ENCODE assay signal across 1 cellular context in genomic region chr1:205121660-205122488, GRCh38.
TF ChIP-seq lines count a peak whose summit lies in the region.

A gene with protein sequence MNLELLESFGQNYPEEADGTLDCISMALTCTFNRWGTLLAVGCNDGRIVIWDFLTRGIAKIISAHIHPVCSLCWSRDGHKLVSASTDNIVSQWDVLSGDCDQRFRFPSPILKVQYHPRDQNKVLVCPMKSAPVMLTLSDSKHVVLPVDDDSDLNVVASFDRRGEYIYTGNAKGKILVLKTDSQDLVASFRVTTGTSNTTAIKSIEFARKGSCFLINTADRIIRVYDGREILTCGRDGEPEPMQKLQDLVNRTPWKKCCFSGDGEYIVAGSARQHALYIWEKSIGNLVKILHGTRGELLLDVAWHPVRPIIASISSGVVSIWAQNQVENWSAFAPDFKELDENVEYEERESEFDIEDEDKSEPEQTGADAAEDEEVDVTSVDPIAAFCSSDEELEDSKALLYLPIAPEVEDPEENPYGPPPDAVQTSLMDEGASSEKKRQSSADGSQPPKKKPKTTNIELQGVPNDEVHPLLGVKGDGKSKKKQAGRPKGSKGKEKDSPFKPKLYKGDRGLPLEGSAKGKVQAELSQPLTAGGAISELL (minus strand): TSS chr1:205121978. CDS start chr1:205121873, 105 bp downstream.

TF ChIP-seq in HepG2, 621 proteins besides CTCF, POLR2A, EP300 and RAD21 (continued from another document and continues in another):
- TF ChIP-seq ZNF768 (CRISPR knock-in tag; IDR thresholded peaks at IDR 0.05) = peak; percentile 33; the same call in 1 of the 2 replicates
- no peak for TF ChIP-seq HNRNPH1 (optimal IDR thresholded peaks at IDR 0.05; ENCODE audit: low read depth, low read length)
- no peak for TF ChIP-seq NFAT5 (CRISPR knock-in tag; IDR thresholded peaks at IDR 0.05)
- no peak for TF ChIP-seq ZNF207 (IDR thresholded peaks at IDR 0.05; ENCODE audit: borderline replicate concordance)
- no peak for TF ChIP-seq NFRKB (IDR thresholded peaks at IDR 0.05)
- TF ChIP-seq TBX2 (CRISPR knock-in tag; IDR thresholded peaks at IDR 0.05; ENCODE audit: borderline replicate concordance) = peak; percentile 67; the same call in 1 of the 2 replicates
- no peak for TF ChIP-seq SETDB1 (CRISPR knock-in tag; IDR thresholded peaks at IDR 0.05; ENCODE audit: borderline replicate concordance)
- peak; percentile 80 for TF ChIP-seq ZKSCAN1 (IDR thresholded peaks at IDR 0.05; ENCODE audit: low read length)
- no peak for TF ChIP-seq FOSL1 (CRISPR knock-in tag; IDR thresholded peaks at IDR 0.05; ENCODE audit: borderline replicate concordance)
- peak; percentile 87 for TF ChIP-seq MXD4 (CRISPR knock-in tag; IDR thresholded peaks at IDR 0.05)
- TF ChIP-seq SOX5 (CRISPR knock-in tag; IDR thresholded peaks at IDR 0.05; ENCODE audit: borderline replicate concordance) = peak; percentile 43; the same call in 1 of the 2 replicates
- TF ChIP-seq JARID2 (CRISPR knock-in tag; IDR thresholded peaks at IDR 0.05; ENCODE audit: insufficient replicate concordance) = no peak
- TF ChIP-seq ZNF121 (CRISPR knock-in tag; IDR thresholded peaks at IDR 0.05) = no peak
- no peak for TF ChIP-seq RBM39 (IDR thresholded peaks at IDR 0.05; ENCODE audit: low read depth, low read length, poor library complexity, severe bottlenecking)
- TF ChIP-seq, protein P1, sequence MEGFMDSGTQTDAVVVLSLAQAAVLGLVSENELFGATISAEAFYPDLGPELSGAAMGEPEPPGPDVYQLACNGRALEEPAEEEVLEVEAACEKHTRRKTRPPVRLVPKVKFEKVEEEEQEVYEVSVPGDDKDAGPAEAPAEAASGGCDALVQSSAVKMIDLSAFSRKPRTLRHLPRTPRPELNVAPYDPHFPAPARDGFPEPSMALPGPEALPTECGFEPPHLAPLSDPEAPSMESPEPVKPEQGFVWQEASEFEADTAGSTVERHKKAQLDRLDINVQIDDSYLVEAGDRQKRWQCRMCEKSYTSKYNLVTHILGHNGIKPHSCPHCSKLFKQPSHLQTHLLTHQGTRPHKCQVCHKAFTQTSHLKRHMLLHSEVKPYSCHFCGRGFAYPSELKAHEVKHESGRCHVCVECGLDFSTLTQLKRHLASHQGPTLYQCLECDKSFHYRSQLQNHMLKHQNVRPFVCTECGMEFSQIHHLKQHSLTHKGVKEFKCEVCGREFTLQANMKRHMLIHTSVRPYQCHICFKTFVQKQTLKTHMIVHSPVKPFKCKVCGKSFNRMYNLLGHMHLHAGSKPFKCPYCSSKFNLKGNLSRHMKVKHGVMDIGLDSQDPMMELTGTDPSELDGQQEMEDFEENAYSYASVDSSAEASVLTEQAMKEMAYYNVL (CRISPR knock-in tag; IDR thresholded peaks at IDR 0.05; ENCODE audit: borderline replicate concordance) = peak; percentile 68; the same call in 1 of the 2 replicates
- TF ChIP-seq ZNF597 (CRISPR knock-in tag; IDR thresholded peaks at IDR 0.05) = no peak
- TF ChIP-seq ESRRA (CRISPR knock-in tag; IDR thresholded peaks at IDR 0.05; ENCODE audit: low read depth) = peak; percentile 81; the same call in 1 of the 2 replicates
- TF ChIP-seq THAP8 (CRISPR knock-in tag; IDR thresholded peaks at IDR 0.05; ENCODE audit: borderline replicate concordance) = no peak
- TF ChIP-seq AGO1 (IDR thresholded peaks at IDR 0.05; ENCODE audit: low read depth, low read length, poor library complexity, severe bottlenecking) = no peak
- TF ChIP-seq ZNF589 (CRISPR knock-in tag; conservative IDR thresholded peaks at IDR 0.05) = no peak
- peak; percentile 90 for TF ChIP-seq ZNF788 (CRISPR knock-in tag; IDR thresholded peaks at IDR 0.05; ENCODE audit: borderline replicate concordance)
- peak; percentile 73 for TF ChIP-seq CEBPG (CRISPR knock-in tag; IDR thresholded peaks at IDR 0.05)
- peak; percentile 37; the same call in 1 of the 2 replicates for TF ChIP-seq DRAP1 (CRISPR knock-in tag; IDR thresholded peaks at IDR 0.05)
- TF ChIP-seq HNRNPL (IDR thresholded peaks at IDR 0.05; ENCODE audit: low read depth, low read length) = 0 out of 2 replicates have a peak, but pooled peaks have one; percentile 34
- peak; percentile 74 for TF ChIP-seq TAF1 (CRISPR knock-in tag; IDR thresholded peaks at IDR 0.05)
- no peak for TF ChIP-seq CENPBD1 (CRISPR knock-in tag; IDR thresholded peaks at IDR 0.05; ENCODE audit: borderline replicate concordance, low read depth)
- TF ChIP-seq ZNF563 (CRISPR knock-in tag; IDR thresholded peaks at IDR 0.05) = no peak; the same call in 1 of the 2 replicates
- no peak for TF ChIP-seq ZFP37 (CRISPR knock-in tag; IDR thresholded peaks at IDR 0.05; ENCODE audit: borderline replicate concordance)
- TF ChIP-seq ZNF24 (IDR thresholded peaks at IDR 0.05) = peak; percentile 76; the same call in 1 of the 2 replicates
- TF ChIP-seq ZNF746 (CRISPR knock-in tag; IDR thresholded peaks at IDR 0.05) = no peak
- no peak for TF ChIP-seq HMGA1 (CRISPR knock-in tag; conservative IDR thresholded peaks at IDR 0.05)
- TF ChIP-seq MAFK (conservative IDR thresholded peaks at IDR 0.05 in 1 of 2, IDR thresholded peaks at IDR 0.05 in 1 of 2; ENCODE audit: low read length in 2 of 2) = no peak
- peak; percentile 92 for TF ChIP-seq ZFP1 (CRISPR knock-in tag; IDR thresholded peaks at IDR 0.05)
- TF ChIP-seq SMAD3 (CRISPR knock-in tag; IDR thresholded peaks at IDR 0.05) = peak; percentile 90
- TF ChIP-seq ZNF781 (CRISPR knock-in tag; IDR thresholded peaks at IDR 0.05; ENCODE audit: borderline replicate concordance, not compliant biosample characterization) = peak; percentile 65
- TF ChIP-seq SUZ12 (IDR thresholded peaks at IDR 0.05; ENCODE audit: low read depth, low read length) = no peak
- peak; percentile 22; the same call in 1 of the 2 replicates for TF ChIP-seq ZNF652 (CRISPR knock-in tag; IDR thresholded peaks at IDR 0.05; ENCODE audit: borderline replicate concordance, low read depth)
- no peak; the same call in 1 of the 2 replicates for TF ChIP-seq BCL6 (CRISPR knock-in tag; IDR thresholded peaks at IDR 0.05)
- peak; percentile 49; the same call in 1 of the 2 replicates for TF ChIP-seq ZNF761 (CRISPR knock-in tag; conservative IDR thresholded peaks at IDR 0.05)
- TF ChIP-seq ZNF503 (CRISPR knock-in tag; IDR thresholded peaks at IDR 0.05) = no peak
- peak; percentile 26; the same call in 1 of the 2 replicates for TF ChIP-seq ELF3 (CRISPR knock-in tag; IDR thresholded peaks at IDR 0.05)
- no peak; the same call in 1 of the 2 replicates for TF ChIP-seq ZNF616 (CRISPR knock-in tag; IDR thresholded peaks at IDR 0.05; ENCODE audit: low read depth)
- TF ChIP-seq ATF6 (CRISPR knock-in tag; conservative IDR thresholded peaks at IDR 0.05) = 0 out of 2 replicates have a peak, but pooled peaks have one; percentile 74
- no peak for TF ChIP-seq PRDM4 (CRISPR knock-in tag; IDR thresholded peaks at IDR 0.05; ENCODE audit: borderline replicate concordance)
- peak; percentile 89 for TF ChIP-seq HOXA3 (CRISPR knock-in tag; IDR thresholded peaks at IDR 0.05)
- TF ChIP-seq REPIN1 (CRISPR knock-in tag; IDR thresholded peaks at IDR 0.05; ENCODE audit: borderline replicate concordance, low read depth) = peak; percentile 75
- TF ChIP-seq ARNTL (CRISPR knock-in tag; IDR thresholded peaks at IDR 0.05) = no peak
- no peak for TF ChIP-seq ZNF17 (CRISPR knock-in tag; IDR thresholded peaks at IDR 0.05)
